11 cellular contexts compared by ENCODE assay signal in the genomic region with DNA sequence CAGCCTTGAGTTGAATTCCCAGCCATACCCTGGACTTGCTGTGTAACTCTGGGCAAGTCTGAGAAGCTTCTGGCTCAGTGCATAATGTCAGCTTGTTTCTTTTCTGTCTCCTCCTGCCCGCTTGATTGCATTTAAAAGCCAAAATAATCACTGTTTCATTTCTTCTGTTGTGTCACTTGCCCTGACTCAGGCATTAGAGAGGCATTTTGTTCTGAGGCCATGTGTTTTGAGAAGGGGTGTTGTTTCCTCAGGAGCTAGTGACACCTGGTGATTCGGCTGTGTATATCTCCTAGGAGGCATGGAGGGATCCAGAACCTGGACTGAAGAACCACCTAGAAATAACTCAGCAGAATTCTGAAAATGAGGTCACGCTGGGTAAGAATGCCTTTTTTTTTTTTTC. TPM values are rescaled to one million over a fixed set of nuclear protein-coding genes. Genes with fewer than 3 reads are reported as not detected.
DNase-seq lines count a peak whose midpoint lies in the region; ATAC-seq, FAIRE-seq and TF ChIP-seq lines count a peak whose summit lies in the region.
"Had no signal": no experiment of that assay in that cellular context is flagged by ENCODE, and none has a peak within 500 bp of the region (broad histone marks: within the 10 kb centered on the region; RNA-seq: fewer than 3 reads in every experiment).

No MANE protein-coding gene starts in this region.

- no peak for FAIRE-seq in GM12892 (lab: Jason Lieb, UNC)

- ATAC-seq in GM23338 (peak; percentile 35), HG03520 (IDR thresholded peaks at IDR 0.05; ENCODE audit: unreplicated experiment) (no peak), GM19023 (IDR thresholded peaks at IDR 0.05; ENCODE audit: unreplicated experiment) (no peak), left lung (no peak)
- ATAC-seq: right cardiac atrium had no signal

- peaks cover 53% of the 10 kb centered on the region for H3K36me3 Mint-ChIP-seq in GM23338 (ENCODE audit: low read depth)

- H3K4me1 ChIP-seq in GM23338 (ENCODE audit: insufficient read depth) = peaks cover 26% of the 10 kb centered on the region
- peaks cover 0 to 26% of the 10 kb centered on the region in 2 donors for H3K4me1 ChIP-seq in left lung

- DNase-seq in A172 (ENCODE audit: low spot score) (peak; percentile 11), GM23338 (ENCODE audit: low spot score) (peak; percentile 75), SW480 (ENCODE audit: low spot score) (peak; percentile 46), epithelial cell of proximal tubule (ENCODE audit: low read depth) (no peak), GM12892 (ENCODE audit: insufficient read length) (no peak), left lung (no peak)
- DNase-seq: NCI-H187, right cardiac atrium, upper lobe of left lung had no signal

- no peaks in the 10 kb centered on the region for H3K9me3 Mint-ChIP-seq in GM23338

- H2AFZ ChIP-seq in GM23338 = no peak overlapping the region

- peak overlapping the region; percentile 76 for H3K27ac Mint-ChIP-seq in GM23338

- no peaks in the 10 kb centered on the region for H3K9me3 ChIP-seq in left lung
- H3K9me3 ChIP-seq: upper lobe of left lung had no signal

- H3K79me2 ChIP-seq in GM23338 (replicated peaks; ENCODE audit: insufficient read depth) = no peaks in the 10 kb centered on the region

- no peaks in the 10 kb centered on the region for H3K9me2 ChIP-seq in GM23338 (ENCODE audit: insufficient read depth)

- H4K20me1 ChIP-seq in GM23338 (replicated peaks; ENCODE audit: insufficient read depth) = no peaks in the 10 kb centered on the region

- TF ChIP-seq CTCF in GM23338 (conservative IDR thresholded peaks at IDR 0.05; ENCODE audit: low read depth in 2 of 2) (peak; percentile 55 to 89), epithelial cell of proximal tubule (conservative IDR thresholded peaks at IDR 0.05; ENCODE audit: low read depth, low read length) (peak; percentile 60), left lung (IDR thresholded peaks at IDR 0.05) (no peak)

- H3K36me3 ChIP-seq in GM23338 (ENCODE audit: insufficient read depth) (peaks cover 7% of the 10 kb centered on the region), left lung (peaks cover 0 to 71% of the 10 kb centered on the region in 2 donors)

- 0 out of 2 replicates have a peak overlapping the region, but pooled peaks have one; percentile 30 for H3K4me2 ChIP-seq in GM23338

- intact Hi-C loops in left lung (cut with DNase I) = no loop called here

- peaks cover 9% of the 10 kb centered on the region for H3K27me3 Mint-ChIP-seq in GM23338 (ENCODE audit: insufficient read depth, low read depth, poor library complexity)

- peaks cover 20% of the 10 kb centered on the region for H3K4me1 Mint-ChIP-seq in GM23338

- H3K4me3 ChIP-seq in GM23338 (no peak overlapping the region), epithelial cell of proximal tubule (ENCODE audit: low read depth, low read length) (no peak overlapping the region), left lung (no peak overlapping the region)
- H3K4me3 ChIP-seq: upper lobe of left lung had no signal

- H3F3A ChIP-seq in GM23338 (replicated peaks; ENCODE audit: low read depth) = peaks cover 7% of the 10 kb centered on the region; the same call in 1 of the 2 replicates

- H3K27me3 ChIP-seq in GM23338 (ENCODE audit: insufficient read depth) (peaks cover 12% of the 10 kb centered on the region), left lung (no peaks in the 10 kb centered on the region)
- H3K27me3 ChIP-seq: upper lobe of left lung had no signal

- H3K27ac ChIP-seq in GM23338 (ENCODE audit: low read depth) (peak overlapping the region; percentile 78), left lung (no peak overlapping the region)
- H3K27ac ChIP-seq: upper lobe of left lung had no signal

- no peak for TF ChIP-seq POLR2A in GM12892 (IDR thresholded peaks at IDR 0.05; ENCODE audit: low read depth, low read length)

- no peak overlapping the region for H3K4me3 Mint-ChIP-seq in GM23338

TF ChIP-seq in GM23338, 12 proteins besides CTCF, POLR2A, EP300 and RAD21 (continues in another document):
- TF ChIP-seq ZNF462 (CRISPR knock-in tag; IDR thresholded peaks at IDR 0.05) = no peak
- no peak for TF ChIP-seq NANOG (IDR thresholded peaks at IDR 0.05; ENCODE audit: borderline replicate concordance)
- TF ChIP-seq STAT1 (IDR thresholded peaks at IDR 0.05; ENCODE audit: unreplicated experiment) = no peak
- no peak for TF ChIP-seq EZH2 (IDR thresholded peaks at IDR 0.05; ENCODE audit: low read depth, unreplicated experiment)

RNA-seq across cellular contexts. Expression of gene WDR73, which starts 16.0 kb away (rescaled TPM):
- total RNA-seq in A172 (2014; rRNA removed; shearing (Covaris generic)) = 17.8 and 19.0 TPM in 2 replicates
- 25.2 and 29.3 TPM in 2 replicates for total RNA-seq in GM23338 (2014; rRNA removed; shearing (Covaris generic))
- polyA plus RNA-seq in GM23338 (2016; fragmentation: Nextera tagmentation; extraction: Ambion mirVana) = 14.8 TPM in 2 replicates
- total RNA-seq in epithelial cell of proximal tubule (14.7 and 20.5 TPM in 2 replicates), left lung (10 to 100 TPM; 25.5 to 25.7 TPM)
- polyA plus RNA-seq in GM12892 (2012; ENCODE audit: missing spikeins) = 15.7 TPM

RNA-seq across cellular contexts. Expression of gene NMB, which starts 19.9 kb away (rescaled TPM):
- 0.53 and 2.8 TPM in 2 replicates for total RNA-seq in A172 (2014; rRNA removed; shearing (Covaris generic))
- 19.8 and 22.0 TPM in 2 replicates for total RNA-seq in GM23338 (2014; rRNA removed; shearing (Covaris generic))
- 17.0 and 18.1 TPM in 2 replicates for polyA plus RNA-seq in GM23338 (2016; fragmentation: Nextera tagmentation; extraction: Ambion mirVana)
- total RNA-seq in epithelial cell of proximal tubule (16.1 and 17.4 TPM in 2 replicates), left lung (1 to 10 TPM; 4.6 to 6.6 TPM)
- 1.8 TPM for polyA plus RNA-seq in GM12892 (2012; ENCODE audit: missing spikeins)

RNA-seq across cellular contexts. Expression of gene ZSCAN2, which starts 37.3 kb away (rescaled TPM):
- total RNA-seq in A172 (2014; rRNA removed; shearing (Covaris generic)) = 13.2 and 17.5 TPM in 2 replicates
- 63.9 and 93.0 TPM in 2 replicates for total RNA-seq in GM23338 (2014; rRNA removed; shearing (Covaris generic))
- 42.7 and 45.8 TPM in 2 replicates for polyA plus RNA-seq in GM23338 (2016; fragmentation: Nextera tagmentation; extraction: Ambion mirVana)
- total RNA-seq in epithelial cell of proximal tubule = 22.6 and 34.0 TPM in 2 replicates
- 10.1 TPM for polyA plus RNA-seq in GM12892 (2012; ENCODE audit: missing spikeins)
- 1 to 10 TPM; 5.8 to 7.6 TPM for total RNA-seq in left lung

Comparison
In these comparisons a context has a peak if more than half of its experiments do, and no peak if none do; other contexts are left out.
1. DNase-seq: peak in A172 (single experiment), GM23338 (single experiment) and SW480 (single experiment); none in epithelial cell of proximal tubule (single experiment), GM12892 (single experiment) and left lung (0 of 2).
2. CTCF ChIP-seq: peak in GM23338 (2 of 2) and epithelial cell of proximal tubule (single experiment); none in left lung (0 of 2).